11 cellular contexts compared by ENCODE assay signal in genomic region chr4:16122784-16123183, GRCh38. TPM values are rescaled to one million over a fixed set of nuclear protein-coding genes. Genes with fewer than 3 reads are reported as not detected.
DNase-seq lines count a peak whose midpoint lies in the region; ATAC-seq and TF ChIP-seq lines count a peak whose summit lies in the region.
"Had no signal": no experiment of that assay in that cellular context is flagged by ENCODE, and none has a peak within 500 bp of the region (broad histone marks: within the 10 kb centered on the region; RNA-seq: fewer than 3 reads in every experiment).

No MANE protein-coding gene starts in this region.

- H3K4me1 Mint-ChIP-seq in activated naive CD4-positive, alpha-beta T cell treated with anti-CD3 and anti-CD28 coated beads, Interleukin-2, amount 10 ng/mL, durations not matched to agents 7 days and 5 days, result peaks cover 15% of the 10 kb centered on the region
- peaks cover 10% of the 10 kb centered on the region for H3K4me1 Mint-ChIP-seq in activated CD4-positive, alpha-beta T cell treated with anti-CD3 and anti-CD28 coated beads, Interleukin-2, amount 10 ng/mL, durations not matched to agents 24 days and 14 days

- no peak overlapping the region for H3K4me3 Mint-ChIP-seq in activated naive CD4-positive, alpha-beta T cell treated with anti-CD3 and anti-CD28 coated beads, Interleukin-2, amount 10 ng/mL, durations not matched to agents 7 days and 5 days
- H3K4me3 Mint-ChIP-seq in activated CD4-positive, alpha-beta T cell treated with anti-CD3 and anti-CD28 coated beads, Interleukin-2, amount 10 ng/mL, durations not matched to agents 24 days and 14 days, result no peak overlapping the region
- H3K4me3 Mint-ChIP-seq: nephron progenitor cell had no signal

- peaks cover 13 to 21% of the 10 kb centered on the region in 2 donors for H3K9me3 Mint-ChIP-seq in activated naive CD4-positive, alpha-beta T cell treated with anti-CD3 and anti-CD28 coated beads, Interleukin-2, amount 50 U/mL, for 72 hours
- no peaks in the 10 kb centered on the region for H3K9me3 Mint-ChIP-seq in activated naive CD4-positive, alpha-beta T cell treated with anti-CD3 and anti-CD28 coated beads, Interleukin-2, amount 10 ng/mL, durations not matched to agents 7 days and 5 days
- peaks cover 4% of the 10 kb centered on the region for H3K9me3 Mint-ChIP-seq in activated CD4-positive, alpha-beta T cell treated with anti-CD3 and anti-CD28 coated beads, Interleukin-2, amount 10 ng/mL, durations not matched to agents 24 days and 14 days
- H3K9me3 Mint-ChIP-seq: nephron progenitor cell had no signal

- H3K4me3 ChIP-seq in neutrophil (ENCODE audit: low read depth in 1 of 2, low read length in 1 of 2) (no peak overlapping the region), thyroid gland (replicated peaks in 1 of 3) (no peak overlapping the region)

- peak overlapping the region; percentile 58 to 90 for H3K27ac Mint-ChIP-seq in activated naive CD4-positive, alpha-beta T cell treated with anti-CD3 and anti-CD28 coated beads, Interleukin-2, amount 50 U/mL, for 72 hours
- H3K27ac Mint-ChIP-seq in activated naive CD4-positive, alpha-beta T cell treated with anti-CD3 and anti-CD28 coated beads, Interleukin-2, amount 10 ng/mL, durations not matched to agents 7 days and 5 days, result no peak overlapping the region
- no peak overlapping the region for H3K27ac Mint-ChIP-seq in activated CD4-positive, alpha-beta T cell treated with anti-CD3 and anti-CD28 coated beads, Interleukin-2, amount 10 ng/mL, durations not matched to agents 24 days and 14 days
- H3K27ac Mint-ChIP-seq: nephron progenitor cell had no signal

- CTCF ChIA-PET in activated naive CD4-positive, alpha-beta T cell treated with anti-CD3 and anti-CD28 coated beads, Interleukin-2, amount 10 ng/mL, durations not matched to agents 7 days and 5 days (lab: Charles Lee), result no interaction called here

- H3K36me3 ChIP-seq in neutrophil (no peaks in the 10 kb centered on the region), thyroid gland (no peaks in the 10 kb centered on the region)

- ATAC-seq in activated naive CD4-positive, alpha-beta T cell treated with anti-CD3 and anti-CD28 coated beads, Interleukin-2, amount 50 U/mL, for 72 hours, result peak; percentile 83 to 91
- ATAC-seq in GM18505 (IDR thresholded peaks at IDR 0.05; ENCODE audit: unreplicated experiment), result no peak

- H3K4me1 ChIP-seq in neutrophil (ENCODE audit: control insufficient read depth in 1 of 2, insufficient read depth in 1 of 2, low read depth in 1 of 2, low read length in 1 of 2) (peaks cover 26 to 47% of the 10 kb centered on the region in 2 experiments), thyroid gland (peaks cover 22 to 33% of the 10 kb centered on the region in 2 donors)

- no peaks in the 10 kb centered on the region for H3K27me3 ChIP-seq in neutrophil
- no peaks in the 10 kb centered on the region for H3K27me3 ChIP-seq in thyroid gland

- DNase-seq in activated naive CD4-positive, alpha-beta T cell treated with anti-CD3 and anti-CD28 coated beads, Interleukin-2, amount 50 U/mL, for 72 hours (ENCODE audit: low spot score in 2 of 2), result peak; percentile 25 to 74
- DNase-seq in activated naive CD4-positive, alpha-beta T cell treated with anti-CD3 and anti-CD28 coated beads, Interleukin-2, amount 10 ng/mL, durations not matched to agents 7 days and 5 days, result no peak
- DNase-seq in activated CD4-positive, alpha-beta T cell treated with anti-CD3 and anti-CD28 coated beads, Interleukin-2, amount 10 ng/mL, durations not matched to agents 24 days and 14 days, result peak; percentile 57
- DNase-seq in thyroid gland (peak in 1 of 2 donors; percentile 44), KG1 (lab: John Stamatoyannopoulos, UW) (no peak), SKM-1 (lab: John Stamatoyannopoulos, UW; ENCODE audit: unreplicated experiment) (no peak)
- DNase-seq: HCEC 1CT, hypothalamus, nephron progenitor cell had no signal

- TF ChIP-seq CTCF in neutrophil (IDR thresholded peaks at IDR 0.05), result no peak
- TF ChIP-seq CTCF in thyroid gland (IDR thresholded peaks at IDR 0.05), result no peak

- H3K36me3 Mint-ChIP-seq in activated naive CD4-positive, alpha-beta T cell treated with anti-CD3 and anti-CD28 coated beads, Interleukin-2, amount 50 U/mL, for 72 hours, result peaks cover 4 to 10% of the 10 kb centered on the region in 2 donors
- H3K36me3 Mint-ChIP-seq in activated naive CD4-positive, alpha-beta T cell treated with anti-CD3 and anti-CD28 coated beads, Interleukin-2, amount 10 ng/mL, durations not matched to agents 7 days and 5 days, result no peaks in the 10 kb centered on the region
- no peaks in the 10 kb centered on the region for H3K36me3 Mint-ChIP-seq in activated CD4-positive, alpha-beta T cell treated with anti-CD3 and anti-CD28 coated beads, Interleukin-2, amount 10 ng/mL, durations not matched to agents 24 days and 14 days (ENCODE audit: low read depth)

- TF ChIP-seq POLR2A in thyroid gland (IDR thresholded peaks at IDR 0.05) (no peak), GM18505 (IDR thresholded peaks at IDR 0.05; ENCODE audit: borderline replicate concordance, extremely low read depth, insufficient read depth, insufficient read length) (no peak)

- intact Hi-C loops in activated CD4-positive, alpha-beta T cell treated with anti-CD3 and anti-CD28 coated beads, Interleukin-2, amount 10 ng/mL, durations not matched to agents 24 days and 14 days (cut with micrococcal nuclease), result no loop called here
- intact Hi-C loops in thyroid gland (cut with DNase I), result no loop called here

- WGBS in thyroid gland, 2 donors, result 72 to 80% methylated on average over 5 of the region's 5 CpGs

- peaks cover 11% of the 10 kb centered on the region for H3K27me3 Mint-ChIP-seq in activated naive CD4-positive, alpha-beta T cell treated with anti-CD3 and anti-CD28 coated beads, Interleukin-2, amount 10 ng/mL, durations not matched to agents 7 days and 5 days
- H3K27me3 Mint-ChIP-seq in activated CD4-positive, alpha-beta T cell treated with anti-CD3 and anti-CD28 coated beads, Interleukin-2, amount 10 ng/mL, durations not matched to agents 24 days and 14 days, result no peaks in the 10 kb centered on the region

- H3K9me3 ChIP-seq in neutrophil (no peaks in the 10 kb centered on the region), thyroid gland (no peaks in the 10 kb centered on the region)

- peak overlapping the region; percentile 70 for H3K27ac ChIP-seq in neutrophil
- H3K27ac ChIP-seq in thyroid gland, result peak overlapping the region; percentile 65 to 87 (median 79)

RNA-seq across cellular contexts. Expression of gene PROM1, which starts 39.0 kb away (rescaled TPM):
- under 1 TPM; 0.06 to 0.41 TPM for total RNA-seq in activated naive CD4-positive, alpha-beta T cell treated with anti-CD3 and anti-CD28 coated beads, Interleukin-2, amount 50 U/mL, for 72 hours
- total RNA-seq in activated CD4-positive, alpha-beta T cell treated with anti-CD3 and anti-CD28 coated beads, Interleukin-2, amount 10 ng/mL, durations not matched to agents 24 days and 14 days, result not detected in 2 replicates
- 1 to 10 TPM in 3 of 4 donors, under 1 TPM in 1; 0.67 to 9.9 (median 2.3) TPM for total RNA-seq in thyroid gland

Comparison
In these comparisons a context has a peak if more than half of its experiments do, and no peak if none do; other contexts are left out.
1. DNase-seq: peak in activated naive CD4-positive, alpha-beta T cell treated with anti-CD3 and anti-CD28 coated beads, Interleukin-2, amount 50 U/mL, for 72 hours (2 of 2) and activated CD4-positive, alpha-beta T cell treated with anti-CD3 and anti-CD28 coated beads, Interleukin-2, amount 10 ng/mL, durations not matched to agents 24 days and 14 days (single experiment); none in activated naive CD4-positive, alpha-beta T cell treated with anti-CD3 and anti-CD28 coated beads, Interleukin-2, amount 10 ng/mL, durations not matched to agents 7 days and 5 days (single experiment), KG1 (single experiment) and SKM-1 (single experiment).
2. H3K27ac Mint-ChIP-seq: peak in activated naive CD4-positive, alpha-beta T cell treated with anti-CD3 and anti-CD28 coated beads, Interleukin-2, amount 50 U/mL, for 72 hours (2 of 2); none in activated naive CD4-positive, alpha-beta T cell treated with anti-CD3 and anti-CD28 coated beads, Interleukin-2, amount 10 ng/mL, durations not matched to agents 7 days and 5 days (single experiment) and activated CD4-positive, alpha-beta T cell treated with anti-CD3 and anti-CD28 coated beads, Interleukin-2, amount 10 ng/mL, durations not matched to agents 24 days and 14 days (single experiment).